ENCODE assay signal across 9 cellular contexts in the genomic region with DNA sequence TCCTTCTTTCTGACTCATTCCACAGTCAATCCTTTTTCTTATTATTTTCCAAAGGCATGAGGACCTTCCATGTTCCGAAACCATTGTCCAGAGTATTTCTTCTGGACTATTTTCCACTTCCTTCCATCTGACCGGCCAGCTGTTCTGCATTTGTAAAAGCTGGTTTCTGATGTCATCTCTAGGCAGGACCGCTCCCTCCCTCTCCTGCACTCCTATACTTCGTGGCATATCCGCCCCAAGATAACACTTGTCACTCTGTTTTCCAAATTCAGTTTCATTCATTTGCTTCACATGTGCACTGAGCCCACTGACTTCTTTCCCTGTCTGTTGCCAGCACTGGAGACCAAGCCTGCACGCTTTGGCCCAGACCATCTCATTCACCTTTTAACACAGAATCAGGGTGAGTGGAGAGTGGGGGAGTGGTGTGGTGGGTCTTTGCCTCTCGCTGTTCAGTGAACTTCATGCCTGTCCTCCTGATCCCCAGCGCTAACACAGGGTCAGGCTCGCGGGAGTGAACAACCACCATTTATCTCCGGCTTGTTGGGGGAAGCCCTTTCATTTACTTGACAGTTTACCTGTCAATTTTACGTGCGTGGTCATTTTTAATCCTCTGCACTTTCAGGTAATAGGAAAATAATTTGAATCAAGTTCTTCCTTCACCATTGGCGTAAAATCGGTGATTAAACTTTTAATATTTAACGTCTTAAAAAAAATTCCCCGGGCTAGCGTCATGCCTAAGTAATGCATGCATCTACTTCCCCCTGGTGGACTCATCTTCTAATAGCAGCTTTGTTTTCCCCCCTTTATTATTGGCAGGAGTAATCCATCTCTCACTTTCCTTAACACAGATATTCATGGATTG. TPM values are rescaled to one million over a fixed set of nuclear protein-coding genes. Genes with fewer than 3 reads are reported as not detected.
A peak's percentile ranks its signal among the peaks of the same experiment; 100 is the strongest.
DNase-seq lines count a peak whose midpoint lies in the region; ATAC-seq and TF ChIP-seq lines count a peak whose summit lies in the region.
"Had no signal": no experiment of that assay in that cellular context is flagged by ENCODE, and none has a peak within 500 bp of the region (broad histone marks: within the 10 kb centered on the region; RNA-seq: fewer than 3 reads in every experiment).

No MANE protein-coding gene starts in this region.

- CTCF ChIA-PET in AG04449 (lab: Yijun Ruan, JAX), result interaction anchor here (0.5 to 3.2 kb wide), 26 partner anchors 9 to 222 kb away, joined by 3 to 15 read pairs (median 4); no protein-coding TSS in a partner anchor

- H3K4me3 ChIP-seq in AG04449 (ENCODE audit: low read depth, low read length), result peak overlapping the region; percentile 1; the same call in 1 of the 2 replicates
- no peak overlapping the region for H3K4me3 ChIP-seq in SU-DHL-6 (ENCODE audit: insufficient read depth, low read length, poor library complexity, severe bottlenecking)

- H3K4me1 Mint-ChIP-seq in natural killer cell, result no peaks in the 10 kb centered on the region
- H3K4me1 Mint-ChIP-seq: IgD-negative memory B cell had no signal

- no peak overlapping the region for H3K9ac ChIP-seq in SU-DHL-6 (ENCODE audit: low read length)

- H3K79me2 ChIP-seq in SU-DHL-6 (ENCODE audit: insufficient read depth, low read length), result no peaks in the 10 kb centered on the region

- H3K4me2 ChIP-seq in SU-DHL-6 (ENCODE audit: low read depth, low read length, poor library complexity, severe bottlenecking), result no peak overlapping the region

- DNase-seq in AG04449 (ENCODE audit: low read depth, low spot score), result peak; percentile 21
- DNase-seq in GM03348 (ENCODE audit: low spot score), result peak; percentile 78
- peak; percentile 73 for DNase-seq in NCI-H1105 treated with DMSO at 0.1 percent for 48 hours (lab: John Stamatoyannopoulos, UW)
- peak; percentile 89 for DNase-seq in fibroblast of peridontal ligament (ENCODE audit: extremely low read depth)
- no peak for DNase-seq in natural killer cell
- DNase-seq in ureter (ENCODE audit: low spot score), result no peak

- no peaks in the 10 kb centered on the region for H3K9me2 ChIP-seq in SU-DHL-6 (replicated peaks; ENCODE audit: insufficient read depth, low read length)

- no peaks in the 10 kb centered on the region for H3K27me3 Mint-ChIP-seq in natural killer cell (ENCODE audit: low read depth in 2 of 2)
- H3K27me3 Mint-ChIP-seq: IgD-negative memory B cell had no signal

- peak; percentile 47 for TF ChIP-seq CTCF in AG04449 (IDR thresholded peaks at IDR 0.05; ENCODE audit: insufficient read depth, low read length, missing control alignments)
- peak; percentile 61 for TF ChIP-seq CTCF in SU-DHL-6 (IDR thresholded peaks at IDR 0.05; ENCODE audit: insufficient read depth, low read length, poor library complexity, severe bottlenecking)
- peak; percentile 88 for TF ChIP-seq CTCF in natural killer cell (IDR thresholded peaks at IDR 0.05)

- no peak overlapping the region for H2AFZ ChIP-seq in SU-DHL-6 (ENCODE audit: low read depth, low read length, severe bottlenecking)

- H3K9me3 Mint-ChIP-seq in natural killer cell, result no peaks in the 10 kb centered on the region
- H3K9me3 Mint-ChIP-seq: IgD-negative memory B cell had no signal

- 0 out of 2 replicates have a peak, but pooled peaks cover 4% of the 10 kb centered on the region for H3F3A ChIP-seq in SU-DHL-6 (ENCODE audit: insufficient read depth)

- no peaks in the 10 kb centered on the region for H3K36me3 ChIP-seq in SU-DHL-6 (ENCODE audit: low read length)

- H3K36me3 Mint-ChIP-seq in natural killer cell, result no peaks in the 10 kb centered on the region
- H3K36me3 Mint-ChIP-seq: IgD-negative memory B cell had no signal

- no peak overlapping the region for H3K27ac ChIP-seq in SU-DHL-6 (ENCODE audit: low read depth, low read length)

- ATAC-seq in natural killer cell (peak; percentile 71 to 86 (median 81)), GM18868 (IDR thresholded peaks at IDR 0.05; ENCODE audit: unreplicated experiment) (no peak)

- no peaks in the 10 kb centered on the region for H3K9me3 ChIP-seq in SU-DHL-6 (ENCODE audit: insufficient read depth, low read length)

- intact Hi-C loops in natural killer cell (cut with micrococcal nuclease), result loop anchor here (1.0 to 2.0 kb wide), 2 partner anchors 62 to 104 kb away; no protein-coding TSS in a partner anchor

- H4K20me1 ChIP-seq in SU-DHL-6 (ENCODE audit: low read depth, low read length), result no peaks in the 10 kb centered on the region

- H3K27ac Mint-ChIP-seq in natural killer cell, result no peak overlapping the region
- H3K27ac Mint-ChIP-seq: IgD-negative memory B cell had no signal

- POLR2A ChIA-PET in AG04449 (lab: Yijun Ruan, JAX), result interaction anchor here (0.6 to 0.8 kb wide), 3 partner anchors 64 to 181 kb away, joined by 3 to 4 read pairs (median 3); no protein-coding TSS in a partner anchor

- H3K27me3 ChIP-seq in SU-DHL-6 (ENCODE audit: low read length), result no peaks in the 10 kb centered on the region

- no peak overlapping the region for H3K4me3 Mint-ChIP-seq in natural killer cell

RNA-seq across cellular contexts. Expression of a gene that starts 52.5 kb away (rescaled TPM):
- total RNA-seq in natural killer cell (100 to 1,000 TPM; 121 to 131 (median 128) TPM), ureter (31.3 TPM)

Comparison
In these comparisons a context has a peak if more than half of its experiments do, and no peak if none do; other contexts are left out.
1. DNase-seq: peak in AG04449 (single experiment), GM03348 (single experiment), NCI-H1105 treated with DMSO at 0.1 percent for 48 hours (single experiment) and fibroblast of peridontal ligament (single experiment); none in natural killer cell (single experiment) and ureter (single experiment).
2. Peak in every context shown above with its lines, with median percentiles within 50 percentile points of each other: CTCF ChIP-seq.